Comparison of ENCODE assay signal across 8 cellular contexts in the genomic region with DNA sequence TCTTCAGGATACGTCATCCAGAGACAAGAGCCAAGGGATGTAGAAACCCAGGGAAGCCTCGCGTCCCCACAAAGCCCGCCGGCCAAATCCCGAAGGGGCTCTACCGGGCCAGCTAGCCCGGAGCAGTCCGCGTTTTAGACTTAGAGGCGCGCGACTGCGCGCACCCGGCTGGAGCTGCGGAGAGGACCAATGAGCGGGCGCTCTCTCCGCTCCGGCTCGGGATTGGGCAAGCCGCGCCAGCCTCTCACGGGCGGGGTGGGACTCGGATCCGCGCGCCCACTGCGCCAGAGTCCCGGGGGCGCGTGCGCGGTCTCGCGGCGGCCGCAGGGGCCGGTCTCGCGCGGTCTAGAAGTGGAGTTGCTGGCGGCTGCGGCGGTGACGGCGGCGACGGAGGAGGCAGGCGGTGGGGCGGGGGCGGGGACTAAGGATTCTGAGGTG. TPM values are rescaled to one million over a fixed set of nuclear protein-coding genes. Genes with fewer than 3 reads are reported as not detected.
A peak's percentile ranks its signal among the peaks of the same experiment; 100 is the strongest.
DNase-seq lines count a peak whose midpoint lies in the region; ATAC-seq, FAIRE-seq and TF ChIP-seq lines count a peak whose summit lies in the region.

No MANE protein-coding gene starts in this region.

- H3K36me3 ChIP-seq in NT2/D1 (ENCODE audit: insufficient read depth, insufficient read length, low read length) (no peaks in the 10 kb centered on the region), endothelial cell of umbilical vein (ENCODE audit: control insufficient read depth in 2 of 2, extremely low read depth in 1 of 2, insufficient read depth in 2 of 2, low read length in 2 of 2) (no peaks in the 10 kb centered on the region)

- in situ Hi-C loops in Caki2 (cut with HindIII; ENCODE audit: low pct_unique_long_range_greater_than_20kb, low sequenced_read_pairs), result no loop called here

- no TSS peak for BruUV-seq in endothelial cell of umbilical vein (replicated peaks; lab: Mats Ljungman, UMichigan)

- ATAC-seq in GM21381 (IDR thresholded peaks at IDR 0.05; ENCODE audit: unreplicated experiment), result peak; percentile 93

- DNase-seq in Caki2 (ENCODE audit: low read depth) (peak; percentile 95), HTR-8/SVneo (ENCODE audit: insufficient read length, low spot score) (peak; percentile 100), NT2/D1 (ENCODE audit: low read depth, low spot score) (peak; percentile 86), endothelial cell of umbilical vein (ENCODE audit: low read depth, low spot score) (peak; percentile 99), midbrain (lab: John Stamatoyannopoulos, UW) (peak; percentile 96)
- peak; percentile 91 for DNase-seq in activated CD8-positive, alpha-beta memory T cell treated with anti-CD3 and anti-CD28 coated beads, Interleukin-2, amount 50 U/mL, for 4 hours
- peak; percentile 92 to 94 for DNase-seq in stimulated activated CD8-positive, alpha-beta memory T cell treated with anti-CD3 and anti-CD28 coated beads, Interleukin-15, amount 100 ng/mL, for 48 hours (ENCODE audit: low read depth in 2 of 2)

- H3K27me3 ChIP-seq in NT2/D1 (ENCODE audit: insufficient read depth, insufficient read length), result peaks cover 17% of the 10 kb centered on the region
- H3K27me3 ChIP-seq in endothelial cell of umbilical vein (ENCODE audit: control insufficient read depth in 2 of 2, insufficient read depth in 2 of 2, low read length in 2 of 2), result peaks cover 0 to 4% of the 10 kb centered on the region in 2 experiments

- H3K4me1 ChIP-seq in NT2/D1 (ENCODE audit: insufficient read depth, insufficient read length) (no peaks in the 10 kb centered on the region), endothelial cell of umbilical vein (ENCODE audit: control insufficient read depth, extremely low read depth, insufficient read depth, low read length) (peaks cover 13% of the 10 kb centered on the region)

- peak overlapping the region; percentile 94 for H2AFZ ChIP-seq in endothelial cell of umbilical vein (ENCODE audit: low read depth, low read length)

- no peak for TF ChIP-seq CTCF in endothelial cell of umbilical vein (IDR thresholded peaks at IDR 0.05; ENCODE audit: extremely low read depth in 1 of 2, insufficient read depth in 1 of 2, low read depth in 1 of 2, low read length in 2 of 2)

- POLR2A ChIA-PET in endothelial cell of umbilical vein (lab: Charles Lee), result no interaction called here

- TF ChIP-seq POLR2A in endothelial cell of umbilical vein (IDR thresholded peaks at IDR 0.05; ENCODE audit: low read depth, low read length), result peak; percentile 63

- CTCF ChIA-PET in endothelial cell of umbilical vein (lab: Charles Lee), result interaction anchor here (0.9 to 4.9 kb wide), 2 partner anchors 45 to 95 kb away, joined by 3 to 28 read pairs; no protein-coding TSS in a partner anchor

- peak; percentile 100 for FAIRE-seq in HTR-8/SVneo (lab: Jason Lieb, UNC)
- peak; percentile 78 for FAIRE-seq in endothelial cell of umbilical vein (lab: Jason Lieb, UNC)

- dilution Hi-C loops in endothelial cell of umbilical vein (cut with MboI; ENCODE audit: extremely low pct_ligation_motif_present, low sequenced_read_pairs), result no loop called here

- H3K4me2 ChIP-seq in endothelial cell of umbilical vein (ENCODE audit: insufficient read depth, low read length), result peak overlapping the region; percentile 98

- H3K9me3 ChIP-seq in NT2/D1 (ENCODE audit: insufficient read depth, low read length) (no peaks in the 10 kb centered on the region), endothelial cell of umbilical vein (replicated peaks; ENCODE audit: control insufficient read depth, insufficient read depth, low read length) (no peaks in the 10 kb centered on the region)

- peak overlapping the region; percentile 74 for H3K9ac ChIP-seq in NT2/D1 (ENCODE audit: insufficient read length, low read depth)
- H3K9ac ChIP-seq in endothelial cell of umbilical vein (replicated peaks; ENCODE audit: extremely low read depth, insufficient read depth, low read length), result peak overlapping the region; percentile 98

- no peaks in the 10 kb centered on the region for H4K20me1 ChIP-seq in endothelial cell of umbilical vein (replicated peaks; ENCODE audit: control insufficient read depth, extremely low read depth, insufficient read depth, low read length)

- H3K79me2 ChIP-seq in endothelial cell of umbilical vein (ENCODE audit: control insufficient read depth, insufficient read depth, low read length), result peaks cover 35% of the 10 kb centered on the region

- intact Hi-C loops in endothelial cell of umbilical vein (cut with micrococcal nuclease), result loop anchor here (1.0 to 5.0 kb wide), 6 partner anchors 46 to 734 kb away; partner anchors contain the start of gene EIF2S1

- H3K9me1 ChIP-seq in endothelial cell of umbilical vein (replicated peaks; ENCODE audit: control insufficient read depth, extremely low read depth, insufficient read depth, low read length), result no peaks in the 10 kb centered on the region

- H3K4me3 ChIP-seq in NT2/D1 (ENCODE audit: insufficient read length, low read depth), result peak overlapping the region; percentile 43
- peak overlapping the region; percentile 79 to 99 (median 90) for H3K4me3 ChIP-seq in endothelial cell of umbilical vein (replicated peaks in 1 of 3; ENCODE audit: insufficient read depth in 1 of 3, low read depth in 1 of 3, low read length in 3 of 3)

- peak overlapping the region; percentile 82 for H3K27ac ChIP-seq in endothelial cell of umbilical vein (ENCODE audit: insufficient read depth, low read depth, low read length)

TF ChIP-seq in endothelial cell of umbilical vein, 7 proteins besides CTCF, POLR2A, EP300 and RAD21:
- TF ChIP-seq POLR2AphosphoS5 (IDR thresholded peaks at IDR 0.05; ENCODE audit: insufficient read depth, low read depth, low read length), result peak; percentile 53
- no peak for TF ChIP-seq JUN (IDR thresholded peaks at IDR 0.05; ENCODE audit: borderline replicate concordance, insufficient read depth, insufficient read length, low read depth)
- no peak for TF ChIP-seq MYC (IDR thresholded peaks at IDR 0.05; ENCODE audit: low read depth, low read length)
- no peak for TF ChIP-seq MAX (IDR thresholded peaks at IDR 0.05; ENCODE audit: insufficient read depth, insufficient read length)
- TF ChIP-seq FOS (IDR thresholded peaks at IDR 0.05; ENCODE audit: borderline replicate concordance, insufficient read depth, low read length), result no peak
- TF ChIP-seq EZH2 (IDR thresholded peaks at IDR 0.05; ENCODE audit: borderline replicate concordance, low read depth, low read length, severe bottlenecking), result no peak
- TF ChIP-seq GATA2 (IDR thresholded peaks at IDR 0.05; ENCODE audit: insufficient read depth, insufficient read length, low read depth, low read length), result no peak

RNA-seq across cellular contexts. Expression of gene PALS1, which starts 0.2 kb away (rescaled TPM):
- 12.4 and 15.7 TPM in 2 replicates for total RNA-seq in Caki2 (2014; rRNA removed; shearing (Covaris generic); ENCODE audit: low replicate concordance)
- 22.0 TPM in 2 replicates for total RNA-seq in endothelial cell of umbilical vein
- 3.7 and 5.2 TPM in 2 replicates for polyA plus RNA-seq in endothelial cell of umbilical vein
- polyA plus RNA-seq in endothelial cell of umbilical vein (2011; cell fraction: cytosol; rRNA removed), result 5.5 and 5.7 TPM in 2 replicates
- 9.1 and 12.7 TPM in 2 replicates for polyA plus RNA-seq in endothelial cell of umbilical vein (2011; cell fraction: nucleus; rRNA removed)
- polyA plus RNA-seq in endothelial cell of umbilical vein (2012), result 13.4 and 16.8 TPM in 2 replicates
- 14.7 and 14.9 TPM in 2 replicates for polyA minus RNA-seq in endothelial cell of umbilical vein
- polyA minus RNA-seq in endothelial cell of umbilical vein (2011; cell fraction: cytosol; rRNA and poly(A)+ RNA removed), result 15.7 TPM
- 25.3 and 29.9 TPM in 2 replicates for polyA minus RNA-seq in endothelial cell of umbilical vein (2011; cell fraction: nucleus; rRNA and poly(A)+ RNA removed)

RNA-seq across cellular contexts. Expression of gene GARIN2, which starts 51.8 kb away (rescaled TPM):
- total RNA-seq in Caki2 (2014; rRNA removed; shearing (Covaris generic); ENCODE audit: low replicate concordance), result not detected in 2 replicates
- total RNA-seq in endothelial cell of umbilical vein, result not detected in 2 replicates
- 0.06 TPM in 1 of 2 replicates, not detected in the other for polyA plus RNA-seq in endothelial cell of umbilical vein
- not detected in 2 replicates for polyA plus RNA-seq in endothelial cell of umbilical vein (2011; cell fraction: cytosol; rRNA removed)
- 0.11 TPM in 2 replicates for polyA plus RNA-seq in endothelial cell of umbilical vein (2011; cell fraction: nucleus; rRNA removed)
- polyA plus RNA-seq in endothelial cell of umbilical vein (2012), result not detected in 2 replicates
- polyA minus RNA-seq in endothelial cell of umbilical vein, result not detected in 2 replicates
- polyA minus RNA-seq in endothelial cell of umbilical vein (2011; cell fraction: cytosol; rRNA and poly(A)+ RNA removed), result not detected
- not detected in 2 replicates for polyA minus RNA-seq in endothelial cell of umbilical vein (2011; cell fraction: nucleus; rRNA and poly(A)+ RNA removed)

Comparison
In these comparisons a context has a peak if more than half of its experiments do, and no peak if none do; other contexts are left out.
1. Peak in every context shown above with its lines: DNase-seq, ATAC-seq, H3K4me3 ChIP-seq and H3K27ac ChIP-seq.